28 cellular contexts compared by ENCODE assay signal in genomic region chr15:25658560-25658959, GRCh38.
"Had no signal": no experiment of that assay in that cellular context is flagged by ENCODE, and none has a peak within 500 bp of the region (broad histone marks: within the 10 kb centered on the region; RNA-seq: fewer than 3 reads in every experiment).

No MANE protein-coding gene starts in this region.

- H3K36me3 ChIP-seq: neutrophil, right lobe of liver, sigmoid colon, stomach, thoracic aorta, thyroid gland, tibial nerve, vagina had no signal

- H3K4me1 ChIP-seq: parathyroid adenoma, psoas muscle, right lobe of liver, sigmoid colon, stomach, thyroid gland, tibial nerve, vagina had no signal

- ATAC-seq: naive thymus-derived CD4-positive, alpha-beta T cell; natural killer cell; psoas muscle; right cardiac atrium; stimulated activated effector memory CD8-positive, alpha-beta T cell treated with anti-CD3 and anti-CD28 coated beads, Interleukin-12 subunit alpha, Interleukin-12 subunit beta, amount 100 ng/mL, for 72 hours; stimulated activated naive B cell treated with anti-CD40 and anti-IgM and Interleukin-4, amounts not matched to agents 10 μg/mL and 1 μg/mL and 100 μg/mL, for 72 hours had no signal

- FAIRE-seq: small intestine, urothelium cell line had no signal

- H3K9me3 ChIP-seq: neutrophil, psoas muscle, right lobe of liver, sigmoid colon, thoracic aorta, thyroid gland, tibial nerve, vagina had no signal

- H3K4me1 Mint-ChIP-seq: natural killer cell; nephron; stimulated activated effector memory CD8-positive, alpha-beta T cell treated with anti-CD3 and anti-CD28 coated beads, Interleukin-12 subunit alpha, Interleukin-12 subunit beta, amount 100 ng/mL, for 72 hours; stimulated activated naive B cell treated with anti-CD40 and anti-IgM and Interleukin-4, amounts not matched to agents 10 μg/mL and 1 μg/mL and 100 μg/mL, for 72 hours had no signal

- H3K79me2 ChIP-seq: parathyroid adenoma had no signal

- H3K4me3 ChIP-seq: psoas muscle, right lobe of liver, sigmoid colon, stomach, thoracic aorta, thyroid gland, tibial nerve, vagina had no signal

- DNase-seq: naive thymus-derived CD4-positive, alpha-beta T cell; natural killer cell; nucleus accumbens; psoas muscle; right cardiac atrium; right lobe of liver; sigmoid colon; small intestine; stimulated activated CD4-positive, alpha-beta T cell treated with anti-CD3 and anti-CD28 coated beads, Interleukin-15, amount 100 ng/mL, for 24 hours; stimulated activated CD4-positive, alpha-beta T cell treated with anti-CD3 and anti-CD28 coated beads, Interleukin-2, amount 100 ng/mL, for 24 hours; stimulated activated CD4-positive, alpha-beta T cell treated with anti-CD3 and anti-CD28 coated beads, Interleukin-2, amount 100 ng/mL, for 48 hours; stimulated activated CD4-positive, alpha-beta T cell treated with anti-CD3 and anti-CD28 coated beads, Interleukin-4, amount 100 ng/mL, for 24 hours; stimulated activated naive B cell treated with anti-CD40 and anti-IgM and Interleukin-4, amounts not matched to agents 10 μg/mL and 1 μg/mL and 100 μg/mL, for 72 hours; stimulated activated naive CD4-positive, alpha-beta T cell treated with Interleukin-2 at 50 U/mL for 16 hours; stomach; thyroid gland had no signal

- H3K27ac Mint-ChIP-seq: naive thymus-derived CD4-positive, alpha-beta T cell; natural killer cell; nephron; stimulated activated effector memory CD8-positive, alpha-beta T cell treated with anti-CD3 and anti-CD28 coated beads, Interleukin-12 subunit alpha, Interleukin-12 subunit beta, amount 100 ng/mL, for 72 hours; stimulated activated naive B cell treated with anti-CD40 and anti-IgM and Interleukin-4, amounts not matched to agents 10 μg/mL and 1 μg/mL and 100 μg/mL, for 72 hours; stimulated activated naive CD8-positive, alpha-beta T cell treated with anti-CD3 and anti-CD28 coated beads, Interleukin-15, Interleukin-2, amounts not matched to agents 100 ng/mL and 50 ng/mL, for 24 hours; type B pancreatic cell had no signal

- H3K27me3 Mint-ChIP-seq: progenitor cell of endocrine pancreas had no signal

- H3K9ac ChIP-seq: parathyroid adenoma had no signal

- H3K4me3 Mint-ChIP-seq: naive thymus-derived CD4-positive, alpha-beta T cell; natural killer cell; nephron; neural crest cell; stimulated activated effector memory CD8-positive, alpha-beta T cell treated with anti-CD3 and anti-CD28 coated beads, Interleukin-12 subunit alpha, Interleukin-12 subunit beta, amount 100 ng/mL, for 72 hours; stimulated activated naive B cell treated with anti-CD40 and anti-IgM and Interleukin-4, amounts not matched to agents 10 μg/mL and 1 μg/mL and 100 μg/mL, for 72 hours; stimulated activated naive CD8-positive, alpha-beta T cell treated with anti-CD3 and anti-CD28 coated beads, Interleukin-15, Interleukin-2, amounts not matched to agents 100 ng/mL and 50 ng/mL, for 24 hours; type B pancreatic cell had no signal

- H3K9me3 Mint-ChIP-seq: natural killer cell; nephron; stimulated activated effector memory CD8-positive, alpha-beta T cell treated with anti-CD3 and anti-CD28 coated beads, Interleukin-12 subunit alpha, Interleukin-12 subunit beta, amount 100 ng/mL, for 72 hours; stimulated activated naive CD8-positive, alpha-beta T cell treated with anti-CD3 and anti-CD28 coated beads, Interleukin-15, Interleukin-2, amounts not matched to agents 100 ng/mL and 50 ng/mL, for 24 hours; type B pancreatic cell had no signal

- H3K36me3 Mint-ChIP-seq: naive thymus-derived CD4-positive, alpha-beta T cell; natural killer cell; stimulated activated effector memory CD8-positive, alpha-beta T cell treated with anti-CD3 and anti-CD28 coated beads, Interleukin-12 subunit alpha, Interleukin-12 subunit beta, amount 100 ng/mL, for 72 hours; stimulated activated naive B cell treated with anti-CD40 and anti-IgM and Interleukin-4, amounts not matched to agents 10 μg/mL and 1 μg/mL and 100 μg/mL, for 72 hours; type B pancreatic cell had no signal

- H3K27ac ChIP-seq: neutrophil, parathyroid adenoma, psoas muscle, right lobe of liver, sigmoid colon, stomach, thoracic aorta, thyroid gland, tibial nerve, vagina had no signal

- H3K27me3 ChIP-seq: neutrophil, right lobe of liver, sigmoid colon, stomach, thyroid gland, tibial nerve, vagina had no signal

- H2AFZ ChIP-seq: parathyroid adenoma had no signal
